In genomic region chr10:47079177-47079580, GRCh38 we compare ENCODE assay signal across 14 cellular contexts.
DNase-seq lines count a peak whose midpoint lies in the region; FAIRE-seq and TF ChIP-seq lines count a peak whose summit lies in the region.
"Had no signal": no experiment of that assay in that cellular context is flagged by ENCODE, and none has a peak within 500 bp of the region (broad histone marks: within the 10 kb centered on the region; RNA-seq: fewer than 3 reads in every experiment).

No MANE protein-coding gene starts in this region.

- H3K9me3 ChIP-seq in astrocyte (ENCODE audit: insufficient read depth, low read depth, low read length) (no peaks in the 10 kb centered on the region), mesodermal cell (ENCODE audit: control insufficient read depth, low read length) (no peaks in the 10 kb centered on the region), tibial artery (no peaks in the 10 kb centered on the region)

- H3K4me1 Mint-ChIP-seq in astrocyte (ENCODE audit: low read depth, unreplicated experiment), result peaks cover 13% of the 10 kb centered on the region

- H3K27ac Mint-ChIP-seq in astrocyte (ENCODE audit: unreplicated experiment), result peak overlapping the region; percentile 48
- H3K27ac Mint-ChIP-seq: T-cell had no signal

- no peak overlapping the region for H3K27ac ChIP-seq in astrocyte (ENCODE audit: low read depth, low read length)
- peak overlapping the region; percentile 10 for H3K27ac ChIP-seq in mesodermal cell (ENCODE audit: low read depth, low read length, severe bottlenecking)
- H3K27ac ChIP-seq in tibial artery, result no peak overlapping the region

- no peak overlapping the region for H3K4me3 Mint-ChIP-seq in astrocyte (ENCODE audit: unreplicated experiment)
- H3K4me3 Mint-ChIP-seq: IgD-negative memory B cell, T-cell had no signal

- H3K36me3 Mint-ChIP-seq in astrocyte (ENCODE audit: low read depth, unreplicated experiment), result no peaks in the 10 kb centered on the region
- H3K36me3 Mint-ChIP-seq: IgD-negative memory B cell, T-cell had no signal

- WGBS in mesodermal cell (ENCODE audit: insufficient coverage in 2 of 2), 2 experiments, result 94% methylated on average over 2 of the region's 3 CpGs

- H3K4me3 ChIP-seq in NB4 (ENCODE audit: low read depth, low read length) (no peak overlapping the region), astrocyte (ENCODE audit: insufficient read depth, low read depth, low read length) (no peak overlapping the region), mesodermal cell (ENCODE audit: extremely low read depth, insufficient read depth, low read length, poor library complexity, severe bottlenecking) (no peak overlapping the region), tibial artery (no peak overlapping the region)

- H3K27me3 Mint-ChIP-seq in astrocyte (ENCODE audit: low read depth, unreplicated experiment), result peaks cover 13% of the 10 kb centered on the region

- in situ Hi-C loops in GM13976 (cut with MboI; ENCODE audit: low sequenced_read_pairs, unreplicated experiment), result no loop called here

- no peaks in the 10 kb centered on the region for H4K20me1 ChIP-seq in astrocyte (ENCODE audit: insufficient read depth, low read length)

- H3K4me1 ChIP-seq in astrocyte (ENCODE audit: insufficient read depth, low read length) (peaks cover 3% of the 10 kb centered on the region), mesodermal cell (ENCODE audit: control insufficient read depth, insufficient read depth, low read length, poor library complexity, severe bottlenecking) (peaks cover 2% of the 10 kb centered on the region), tibial artery (no peaks in the 10 kb centered on the region)

- TF ChIP-seq POLR2A in NB4 (IDR thresholded peaks at IDR 0.05; ENCODE audit: extremely low read depth, insufficient read length), result no peak

- no peak overlapping the region for H2AFZ ChIP-seq in astrocyte (ENCODE audit: low read depth, low read length)

- H3K36me3 ChIP-seq in astrocyte (ENCODE audit: insufficient read depth, low read length), result no peaks in the 10 kb centered on the region
- no peaks in the 10 kb centered on the region for H3K36me3 ChIP-seq in mesodermal cell (ENCODE audit: control insufficient read depth, insufficient read depth, low read length)
- no peaks in the 10 kb centered on the region for H3K36me3 ChIP-seq in tibial artery

- TF ChIP-seq CTCF in NB4 (IDR thresholded peaks at IDR 0.05; ENCODE audit: low read depth, low read length) (no peak), astrocyte (IDR thresholded peaks at IDR 0.05; ENCODE audit: insufficient read depth, low read depth, low read length) (no peak), GM13976 (IDR thresholded peaks at IDR 0.05; ENCODE audit: borderline replicate concordance, control extremely low read depth, extremely low read depth, insufficient read depth, missing control alignments) (no peak), tibial artery (IDR thresholded peaks at IDR 0.05) (no peak)

- no peaks in the 10 kb centered on the region for H3K9me3 Mint-ChIP-seq in astrocyte (ENCODE audit: unreplicated experiment)
- H3K9me3 Mint-ChIP-seq: IgD-negative memory B cell, T-cell had no signal

- no peak overlapping the region for H3K4me2 ChIP-seq in astrocyte (ENCODE audit: low read length)

- intact Hi-C loops in tibial artery (cut with DNase I; ENCODE audit: low total_unique reads), result no loop called here

- no peak for FAIRE-seq in HTR-8/SVneo (lab: Jason Lieb, UNC)
- FAIRE-seq in astrocyte (lab: Jason Lieb, UNC), result no peak

- peak; percentile 19 for DNase-seq in HTR-8/SVneo (ENCODE audit: insufficient read length, low spot score)
- DNase-seq in NB4 (ENCODE audit: low read depth), result peak; percentile 36
- DNase-seq in astrocyte (ENCODE audit: low read depth), result peak; percentile 26
- DNase-seq in DMS53 treated with DMSO at 0.1 percent for 48 hours (lab: John Stamatoyannopoulos, UW; ENCODE audit: unreplicated experiment), result no peak
- DNase-seq in GM13976 (ENCODE audit: low spot score), result no peak
- no peak for DNase-seq in tibial artery
- DNase-seq: cortex of kidney; left ventricle myocardium superior; NCI-H1105 treated with DMSO at 0.1 percent for 48 hours; stimulated activated CD4-positive, alpha-beta T cell treated with anti-CD3 and anti-CD28 coated beads, Interleukin-2, amount 100 ng/mL, for 48 hours; substantia nigra; T-cell had no signal

- peaks cover 3% of the 10 kb centered on the region for H3K27me3 ChIP-seq in astrocyte (ENCODE audit: insufficient read depth, low read length)
- H3K27me3 ChIP-seq in tibial artery, result peaks cover 0 to 6% of the 10 kb centered on the region in 2 donors

- H3K9ac ChIP-seq in astrocyte (ENCODE audit: low read length), result no peak overlapping the region

- H3K79me2 ChIP-seq in astrocyte (ENCODE audit: insufficient read depth, low read length), result no peaks in the 10 kb centered on the region

Comparison
In these comparisons a context has a peak if more than half of its experiments do, and no peak if none do; other contexts are left out.
1. DNase-seq: peak in HTR-8/SVneo (single experiment), NB4 (single experiment) and astrocyte (single experiment); none in DMS53 treated with DMSO at 0.1 percent for 48 hours (single experiment), GM13976 (single experiment) and tibial artery (0 of 2).